8 cellular contexts compared by ENCODE assay signal in the genomic region with DNA sequence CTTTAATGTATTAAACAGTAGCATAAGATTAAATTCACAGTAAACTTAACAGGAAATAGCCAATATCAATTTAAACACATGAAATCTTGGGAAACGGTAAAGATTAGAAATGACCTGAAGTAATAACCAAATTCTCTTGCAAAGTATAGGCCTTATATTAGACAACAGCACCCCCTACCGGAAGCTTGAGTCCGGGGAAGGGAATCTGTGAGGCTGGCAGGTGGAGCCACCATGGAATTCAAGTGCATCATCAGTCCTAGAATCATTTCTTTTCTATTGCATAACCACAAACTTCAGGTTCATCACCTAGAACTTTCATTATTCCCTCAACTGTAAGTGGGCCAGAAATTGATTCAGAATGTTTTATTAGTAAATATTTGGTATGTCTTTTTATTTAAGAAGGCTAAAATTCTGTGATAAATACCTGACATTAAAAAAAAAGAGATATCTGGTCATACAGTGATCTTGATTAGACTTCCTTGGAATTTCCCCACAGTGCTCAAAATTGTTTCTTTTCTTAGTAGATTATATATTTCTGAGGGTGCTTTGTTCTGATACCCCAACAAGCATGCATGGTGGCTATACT. TPM values are rescaled to one million over a fixed set of nuclear protein-coding genes. Genes with fewer than 3 reads are reported as not detected.
DNase-seq lines count a peak whose midpoint lies in the region; ATAC-seq, FAIRE-seq and TF ChIP-seq lines count a peak whose summit lies in the region.

No MANE protein-coding gene starts in this region.

- peak; percentile 76 to 89 (median 82) for TF ChIP-seq CTCF in HCT116 (IDR thresholded peaks at IDR 0.05 in 2 of 3, conservative IDR thresholded peaks at IDR 0.05 in 1 of 3; ENCODE audit: borderline replicate concordance in 1 of 3, insufficient read depth in 1 of 3, low read depth in 2 of 3, low read length in 2 of 3)
- TF ChIP-seq CTCF in body of pancreas (IDR thresholded peaks at IDR 0.05), result peak; percentile 67 to 93 (median 76)

- no peaks in the 10 kb centered on the region for H3K9me2 ChIP-seq in HCT116 (ENCODE audit: insufficient read depth)

- H3K79me2 ChIP-seq in HCT116 (ENCODE audit: insufficient read depth, low read length), result no peaks in the 10 kb centered on the region

- H3K9ac ChIP-seq in HCT116 (ENCODE audit: low read length), result no peak overlapping the region

- peak; percentile 81 for TF ChIP-seq RAD21 in HCT116 (IDR thresholded peaks at IDR 0.05; ENCODE audit: low read depth)

- POLR2A ChIA-PET in HCT116 (lab: Charles Lee), result no interaction called here

- intact Hi-C loops in HCT116 (cut with micrococcal nuclease) (loop anchor here (1.0 to 5.0 kb wide), 3 partner anchors 251 to 826 kb away; no protein-coding TSS in a partner anchor), body of pancreas (cut with DNase I) (loop anchor here (10.0 kb wide), 1 partner anchor 823 kb away; no protein-coding TSS in a partner anchor), posterior vena cava (cut with DNase I) (no loop called here)

- peak; percentile 91 for ATAC-seq in HCT116
- ATAC-seq in body of pancreas, result peak; percentile 67

- H3K4me2 ChIP-seq in HCT116 (ENCODE audit: low read length), result no peak overlapping the region

- no peaks in the 10 kb centered on the region for H3K9me3 ChIP-seq in HCT116 (ENCODE audit: control insufficient read depth in 1 of 2, insufficient read depth in 1 of 2, low read depth in 1 of 2, low read length in 2 of 2)
- no peaks in the 10 kb centered on the region for H3K9me3 ChIP-seq in body of pancreas
- H3K9me3 ChIP-seq in iPS DF 6.9 (ENCODE audit: control insufficient read depth, insufficient read depth, low read length), result no peaks in the 10 kb centered on the region

- peak; percentile 76 for FAIRE-seq in TTC549 (lab: Jason Lieb, UNC)

- WGBS in body of pancreas, 2 donors, result 0 to 1% methylated on average over 3 of the region's 3 CpGs
- WGBS in iPS DF 6.9 (ENCODE audit: insufficient coverage, insufficient read length), result no CpG with 5 or more reads among the region's 3 CpGs

- DNase-seq in DMS153 (lab: John Stamatoyannopoulos, UW), result peak; percentile 37
- peak; percentile 79 for DNase-seq in HCT116 (ENCODE audit: low read depth, low spot score)
- peak; percentile 63 to 76 for DNase-seq in NCI-H1930 (lab: John Stamatoyannopoulos, UW)
- peak; percentile 77 to 80 (median 78) for DNase-seq in body of pancreas
- peak; percentile 37 for DNase-seq in iPS DF 6.9 (ENCODE audit: low read depth, low spot score)
- DNase-seq in stimulated activated CD4-positive, alpha-beta T cell treated with anti-CD3 and anti-CD28 coated beads, Interleukin-12 subunit alpha, Interleukin-12 subunit beta, amount 100 ng/mL, for 4 hours, result peak; percentile 58
- DNase-seq in posterior vena cava (ENCODE audit: low spot score), result no peak

- H3K27me3 ChIP-seq in HCT116 (ENCODE audit: insufficient read depth, low read length) (peaks cover 17% of the 10 kb centered on the region; the same call in 1 of the 2 replicates), body of pancreas (no peaks in the 10 kb centered on the region), iPS DF 6.9 (ENCODE audit: control insufficient read depth, insufficient read depth, low read length) (no peaks in the 10 kb centered on the region)

- peak overlapping the region; percentile 90 for H2AFZ ChIP-seq in HCT116 (ENCODE audit: low read depth, low read length, poor library complexity, severe bottlenecking)

- H3K4me3 ChIP-seq in HCT116 (replicated peaks in 1 of 2; ENCODE audit: low read depth in 1 of 2, low read length in 2 of 2) (no peak overlapping the region), body of pancreas (no peak overlapping the region), iPS DF 6.9 (ENCODE audit: low read length) (no peak overlapping the region)

- CTCF ChIA-PET in HCT116 (lab: Charles Lee), result interaction anchor here (0.7 to 3.4 kb wide), 11 partner anchors 8 to 835 kb away, joined by 3 to 43 read pairs (median 5); no protein-coding TSS in a partner anchor

- H4K20me1 ChIP-seq in HCT116 (ENCODE audit: insufficient read depth), result no peaks in the 10 kb centered on the region

- H3K27ac ChIP-seq in HCT116 (ENCODE audit: low read depth, low read length) (no peak overlapping the region), body of pancreas (no peak overlapping the region), iPS DF 6.9 (ENCODE audit: low read length) (no peak overlapping the region)

- TF ChIP-seq POLR2A in HCT116 (IDR thresholded peaks at IDR 0.05; ENCODE audit: borderline replicate concordance, extremely low read depth, insufficient read depth, insufficient read length), result no peak
- TF ChIP-seq POLR2A in body of pancreas (IDR thresholded peaks at IDR 0.05), result no peak

- H3K4me1 ChIP-seq in HCT116 (ENCODE audit: control insufficient read depth in 1 of 2, insufficient read depth in 2 of 2, low read length in 2 of 2), result no peaks in the 10 kb centered on the region
- H3K4me1 ChIP-seq in body of pancreas, result no peaks in the 10 kb centered on the region
- H3K4me1 ChIP-seq in iPS DF 6.9 (ENCODE audit: control insufficient read depth, insufficient read depth, low read length), result no peaks in the 10 kb centered on the region

- H3K36me3 ChIP-seq in HCT116 (ENCODE audit: control insufficient read depth in 1 of 2, insufficient read depth in 2 of 2, low read length in 2 of 2) (no peaks in the 10 kb centered on the region), body of pancreas (replicated peaks in 1 of 2; ENCODE audit: insufficient read depth in 1 of 2, low read depth in 2 of 2) (no peaks in the 10 kb centered on the region), iPS DF 6.9 (ENCODE audit: control insufficient read depth, insufficient read depth, low read length) (no peaks in the 10 kb centered on the region)

- BruUV-seq in HCT116 (replicated peaks; lab: Mats Ljungman, UMichigan), result no TSS peak

- RAD21 ChIA-PET in HCT116 (lab: Charles Lee; ENCODE audit: low non-redundant PET in 1 of 2, low total read pairs in 2 of 2, uncharacterized antibody in 2 of 2, unreplicated experiment in 2 of 2), result no interaction called here

TF ChIP-seq in HCT116, 20 proteins besides CTCF, POLR2A, EP300 and RAD21:
- TF ChIP-seq CEBPB (IDR thresholded peaks at IDR 0.05; ENCODE audit: low read depth) (peak; percentile 15; the same call in 1 of the 2 replicates), ELF1 (IDR thresholded peaks at IDR 0.05; ENCODE audit: borderline replicate concordance, low read depth) (no peak)

RNA-seq across cellular contexts. Expression of a gene that starts 48.6 kb away (rescaled TPM):
- total RNA-seq in HCT116 (2021; ENCODE audit: unreplicated experiment), result 25.3 TPM
- polyA plus RNA-seq in HCT116 (2012), result 5.7 and 8.7 TPM in 2 replicates
- total RNA-seq in body of pancreas, result 10 to 100 TPM; 12.2 to 17.8 TPM
- total RNA-seq in posterior vena cava, result 10 to 100 TPM; 36.4 to 39.9 TPM

RNA-seq across cellular contexts. Expression of a gene that starts 48.6 kb away (rescaled TPM):
- total RNA-seq in HCT116 (2021; ENCODE audit: unreplicated experiment) (54.2 TPM), body of pancreas (10 to 100 TPM; 16.3 to 19.4 TPM), posterior vena cava (10 to 100 TPM; 81.3 to 98.6 TPM)
- 10.4 and 12.7 TPM in 2 replicates for polyA plus RNA-seq in HCT116 (2012)

Comparison
In these comparisons a context has a peak if more than half of its experiments do, and no peak if none do; other contexts are left out.
1. intact Hi-C loops: an anchor here in HCT116 (1.0 to 5.0 kb wide) and body of pancreas (10.0 kb wide); none called in posterior vena cava.